Comparison of ENCODE assay signal across 25 cellular contexts in the genomic region with DNA sequence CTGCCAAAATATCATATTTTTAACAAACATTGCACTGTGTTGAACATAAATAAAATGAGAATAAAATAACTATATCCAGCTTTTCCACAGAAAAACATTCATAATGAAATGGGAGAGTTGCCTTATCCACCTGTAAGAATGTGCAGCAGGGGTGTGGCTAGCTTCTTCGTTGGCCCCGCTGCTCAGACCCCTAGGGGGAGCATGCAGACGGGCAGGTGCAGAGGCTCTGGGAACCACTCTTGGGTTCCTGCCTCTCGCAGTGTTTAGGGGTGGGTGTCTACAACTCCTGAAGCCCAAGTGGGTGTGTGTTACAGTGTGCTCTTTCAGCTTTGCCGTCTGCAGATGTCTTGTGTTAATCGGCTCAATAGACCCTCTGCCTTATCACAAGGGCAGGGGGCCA.
DNase-seq lines count a peak whose midpoint lies in the region; ATAC-seq and TF ChIP-seq lines count a peak whose summit lies in the region.
"Had no signal": no experiment of that assay in that cellular context is flagged by ENCODE, and none has a peak within 500 bp of the region (broad histone marks: within the 10 kb centered on the region; RNA-seq: fewer than 3 reads in every experiment).

No MANE protein-coding gene starts in this region.

- H3K27me3 Mint-ChIP-seq in H9 (ENCODE audit: low read depth) (no peaks in the 10 kb centered on the region; the same call in 1 of the 2 replicates), WTC11 (ENCODE audit: low read depth) (no peaks in the 10 kb centered on the region; the same call in 1 of the 2 replicates)
- H3K27me3 Mint-ChIP-seq: CD4-positive, alpha-beta T cell had no signal

- H3K4ac ChIP-seq in H9 (ENCODE audit: low read depth, low read length): no peak overlapping the region

- no peak overlapping the region for H3T11ph ChIP-seq in H9 (ENCODE audit: low read length)

- H4K91ac ChIP-seq in H9 (ENCODE audit: insufficient read length, low read depth, low read length): no peak overlapping the region

- H3K36me3 Mint-ChIP-seq in H9 (ENCODE audit: insufficient read depth in 1 of 3, low read depth in 3 of 3) (no peaks in the 10 kb centered on the region; a peak in 1 of 7 replicates), WTC11 (no peaks in the 10 kb centered on the region)

- H3K9ac ChIP-seq in H9 (ENCODE audit: extremely low read depth, insufficient read length, low read length): no peak overlapping the region
- H3K9ac ChIP-seq: GM23248, KMS-11 had no signal

- H3K27ac ChIP-seq in H9 (ENCODE audit: insufficient read length, low read depth, low read length): no peak overlapping the region
- H3K27ac ChIP-seq: GM23248, KMS-11, SK-N-MC had no signal

- no peaks in the 10 kb centered on the region for H3K79me1 ChIP-seq in H9 (ENCODE audit: insufficient read depth, low read depth, low read length, poor library complexity, severe bottlenecking)

- H4K5ac ChIP-seq in H9 (ENCODE audit: insufficient read length, low read depth, low read length): no peak overlapping the region

- peak; percentile 63 for TF ChIP-seq CTCF in H9 (conservative IDR thresholded peaks at IDR 0.05)
- 0 out of 2 replicates have a peak, but pooled peaks have one; percentile 23 for TF ChIP-seq CTCF in WTC11 (IDR thresholded peaks at IDR 0.05)

- no peak overlapping the region for H3K18ac ChIP-seq in H9 (ENCODE audit: insufficient read length, low read depth, low read length)

- H2BK15ac ChIP-seq in H9 (ENCODE audit: low read depth, low read length): no peak overlapping the region

- no peak overlapping the region for H2BK12ac ChIP-seq in H9 (ENCODE audit: insufficient read length, low read depth, low read length)

- H3K23ac ChIP-seq in H9 (ENCODE audit: insufficient read length, low read depth, low read length): no peak overlapping the region

- no peak overlapping the region for H2AFZ ChIP-seq in H9 (ENCODE audit: low read length)
- H2AFZ ChIP-seq: GM23248 had no signal

- no peak overlapping the region for H3K27ac Mint-ChIP-seq in H9
- no peak overlapping the region for H3K27ac Mint-ChIP-seq in WTC11
- H3K27ac Mint-ChIP-seq: CD4-positive, alpha-beta T cell had no signal

- no peaks in the 10 kb centered on the region for H3K79me2 ChIP-seq in H9 (ENCODE audit: insufficient read depth, low read length)

- H3K9me3 ChIP-seq in H9 (ENCODE audit: control insufficient read depth, low read depth, low read length): no peaks in the 10 kb centered on the region

- no CpG with 5 or more reads among the region's 6 CpGs for WGBS in H9 (ENCODE audit: extremely low coverage, insufficient read length, low lambda C conversion rate)

- H3K23me2 ChIP-seq in H9 (ENCODE audit: insufficient read length, low read depth, low read length, poor library complexity, severe bottlenecking): no peaks in the 10 kb centered on the region

- H3K14ac ChIP-seq in H9 (ENCODE audit: insufficient read depth, low read length): no peak overlapping the region

- H3K4me2 ChIP-seq in H9 (ENCODE audit: insufficient read depth, insufficient read length, low read length): no peak overlapping the region
- H3K4me2 ChIP-seq: KMS-11 had no signal

- POLR2A ChIA-PET in WTC11 (lab: Charles Lee): no interaction called here

- ATAC-seq in WTC11 (peak; percentile 96), HG02763 (IDR thresholded peaks at IDR 0.05; ENCODE audit: unreplicated experiment) (no peak)
- ATAC-seq: HCT116, PC-3 had no signal

- H2BK120ac ChIP-seq in H9 (ENCODE audit: low read depth, low read length, poor library complexity, severe bottlenecking): no peak overlapping the region

- H3K4me3 Mint-ChIP-seq in H9: no peak overlapping the region
- H3K4me3 Mint-ChIP-seq in WTC11: no peak overlapping the region; the same call in 1 of the 2 replicates
- H3K4me3 Mint-ChIP-seq: CD4-positive, alpha-beta T cell had no signal

- CTCF ChIA-PET in WTC11 (lab: Charles Lee): interaction anchor here (0.6 to 1.0 kb wide), 3 partner anchors 9 to 311 kb away, joined by 3 to 4 read pairs (median 3); no protein-coding TSS in a partner anchor

- no peak overlapping the region for H3K56ac ChIP-seq in H9 (ENCODE audit: insufficient read length, low read depth, low read length)

- H3K27me3 ChIP-seq in H9 (ENCODE audit: insufficient read depth, low read length): no peaks in the 10 kb centered on the region

- no peaks in the 10 kb centered on the region for H4K20me1 ChIP-seq in H9 (ENCODE audit: control insufficient read depth, insufficient read depth, insufficient read length)

- no peak overlapping the region for H2AK5ac ChIP-seq in H9 (ENCODE audit: insufficient read length, low read length)

- no peaks in the 10 kb centered on the region for H3K4me1 ChIP-seq in H9 (ENCODE audit: insufficient read depth, low read length)

- no peak overlapping the region for H2BK5ac ChIP-seq in H9 (ENCODE audit: insufficient read length, low read length)

- DNase-seq in H9 (peak; percentile 75), NCI-H82 (lab: John Stamatoyannopoulos, UW) (peak; percentile 75), WTC11 (ENCODE audit: low spot score) (peak; percentile 58), islet precursor cell (peak; percentile 57), OCI-M2 (lab: John Stamatoyannopoulos, UW; ENCODE audit: unreplicated experiment) (no peak), superior temporal gyrus (ENCODE audit: extremely low spot score) (no peak), DMS153 treated with DMSO at 0.1 percent for 48 hours (lab: John Stamatoyannopoulos, UW; ENCODE audit: unreplicated experiment) (no peak)
- DNase-seq: CD4-positive, alpha-beta T cell; COR-L47; DMS79 treated with DMSO at 0.1 percent for 48 hours; GM23248; IMR-90; MV-4-11; NCI-H1105 treated with DMSO at 0.1 percent for 48 hours; NCI-H187 treated with DMSO at 0.1 percent for 48 hours; NCI-H226; NCI-H510A treated with DMSO at 0.1 percent for 48 hours; NCI-H774; PC-3; SHP77 treated with DMSO at 0.1 percent for 48 hours; SW 1271 had no signal

- H3K9me3 Mint-ChIP-seq in H9 (peaks cover 0 to 3% of the 10 kb centered on the region in 2 experiments; a peak in 1 of 5 replicates), WTC11 (peaks cover 4% of the 10 kb centered on the region)
- H3K9me3 Mint-ChIP-seq: CD4-positive, alpha-beta T cell had no signal

- H4K8ac ChIP-seq in H9 (replicated peaks; ENCODE audit: insufficient read length, low read depth, low read length): no peak overlapping the region

- no peak overlapping the region for H2BK20ac ChIP-seq in H9 (ENCODE audit: low read depth, low read length, poor library complexity, severe bottlenecking)

- H3K4me1 Mint-ChIP-seq in H9 (peaks cover 3 to 7% of the 10 kb centered on the region in 2 experiments; a peak in 3 of 4 replicates), WTC11 (peaks cover 8% of the 10 kb centered on the region)

TF ChIP-seq in WTC11, 78 proteins besides CTCF, POLR2A, EP300 and RAD21:
- TF ChIP-seq E2F5 (CRISPR knock-in tag; IDR thresholded peaks at IDR 0.05) (no peak), ZNF423 (CRISPR knock-in tag; IDR thresholded peaks at IDR 0.05) (0 out of 2 replicates have a peak, but pooled peaks have one; percentile 11)

Comparison
In these comparisons a context has a peak if more than half of its experiments do, and no peak if none do; other contexts are left out.
1. DNase-seq: peak in H9 (single experiment), NCI-H82 (single experiment), WTC11 (single experiment) and islet precursor cell (single experiment); none in OCI-M2 (single experiment), superior temporal gyrus (single experiment) and DMS153 treated with DMSO at 0.1 percent for 48 hours (single experiment).